8 cellular contexts compared by ENCODE assay signal in the genomic region with DNA sequence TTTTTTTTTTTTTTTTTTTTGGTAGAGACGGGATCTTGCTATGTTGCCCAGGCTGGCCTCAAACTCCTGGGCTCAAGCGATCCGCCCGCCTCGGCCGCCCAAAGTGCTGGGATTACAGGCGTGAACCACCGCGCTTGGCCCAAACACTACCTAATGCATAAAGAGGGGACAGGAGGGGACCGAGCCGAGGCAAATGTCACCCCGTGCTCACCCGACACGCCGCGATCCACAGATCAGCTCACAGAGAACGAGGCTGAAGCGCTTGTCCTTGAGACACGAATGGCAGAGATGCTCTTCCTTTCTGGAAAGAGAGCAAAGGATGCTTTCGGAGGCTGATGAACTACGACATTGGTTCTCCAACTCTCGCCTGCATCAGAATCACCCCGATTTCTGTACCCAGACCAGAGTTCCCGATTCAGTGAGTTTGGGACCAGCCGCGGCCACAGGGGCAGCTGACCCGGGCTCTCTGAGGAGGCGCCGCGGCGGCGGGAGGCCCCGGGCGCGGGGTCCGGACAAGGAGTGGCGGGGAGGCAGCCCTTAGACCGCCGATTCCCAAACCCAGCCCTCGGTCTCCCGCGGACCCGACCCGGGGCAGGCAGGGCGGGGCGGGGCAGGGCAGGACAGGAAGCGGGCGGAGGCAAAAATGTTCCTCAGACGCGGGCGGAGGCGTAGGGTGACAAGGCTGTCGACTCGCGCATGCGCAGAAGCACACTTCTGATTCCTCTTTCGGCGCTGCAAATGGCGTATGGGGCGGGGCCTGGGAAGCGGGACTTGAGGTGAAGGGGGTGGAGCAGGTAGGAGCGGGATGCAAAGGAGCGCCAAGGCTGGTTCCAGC. TPM values are rescaled to one million over a fixed set of nuclear protein-coding genes. Genes with fewer than 3 reads are reported as not detected.
DNase-seq lines count a peak whose midpoint lies in the region; ATAC-seq and TF ChIP-seq lines count a peak whose summit lies in the region.

A gene (minus strand): TSS at position 700 of the 835 bp plus-strand sequence. CDS start 4,719 bp downstream, outside the sequence.

- peaks cover 5% of the 10 kb centered on the region for H3K4me1 ChIP-seq in endocrine pancreas (ENCODE audit: control insufficient read depth, insufficient read depth, low read length)

- H3K27me3 Mint-ChIP-seq in activated CD8-positive, alpha-beta memory T cell treated with anti-CD3 and anti-CD28 coated beads, Interleukin-2, amount 10 ng/mL, durations not matched to agents 7 days and 5 days, result no peaks in the 10 kb centered on the region

- ATAC-seq in activated CD8-positive, alpha-beta memory T cell treated with anti-CD3 and anti-CD28 coated beads, Interleukin-2, amount 10 ng/mL, durations not matched to agents 7 days and 5 days, result peak; percentile 94

- H3K9ac ChIP-seq in endocrine pancreas (ENCODE audit: control insufficient read depth, insufficient read depth, low read length), result peak within 1 kb of the TSS; percentile 98

- H3K27me3 ChIP-seq in endocrine pancreas (ENCODE audit: control insufficient read depth, insufficient read depth, low read length), result no peaks in the 10 kb centered on the region

- DNase-seq in CMK (ENCODE audit: low read depth) (peak; percentile 96), GM20000 (ENCODE audit: low spot score) (peak; percentile 94), HS-5 (ENCODE audit: low read depth) (peak; percentile 97), NK-92 (lab: John Stamatoyannopoulos, UW; ENCODE audit: unreplicated experiment) (peak; percentile 92), mesenteric fat pad (ENCODE audit: low spot score) (peak; percentile 99)
- peak; percentile 99 for DNase-seq in activated CD8-positive, alpha-beta memory T cell treated with anti-CD3 and anti-CD28 coated beads, Interleukin-2, amount 10 ng/mL, durations not matched to agents 7 days and 5 days
- DNase-seq in stimulated activated CD8-positive, alpha-beta memory T cell treated with anti-CD3 and anti-CD28 coated beads, Interleukin-15, amount 100 ng/mL, for 1 hour (ENCODE audit: low read depth), result peak; percentile 97

- H3K9me3 Mint-ChIP-seq in activated CD8-positive, alpha-beta memory T cell treated with anti-CD3 and anti-CD28 coated beads, Interleukin-2, amount 10 ng/mL, durations not matched to agents 7 days and 5 days (ENCODE audit: low read depth), result peaks cover 5% of the 10 kb centered on the region

- H3K4me3 ChIP-seq in endocrine pancreas (ENCODE audit: control insufficient read depth, insufficient read depth, low read length), result peak within 1 kb of the TSS; percentile 84

- peak within 1 kb of the TSS; percentile 98 for H3K27ac Mint-ChIP-seq in activated CD8-positive, alpha-beta memory T cell treated with anti-CD3 and anti-CD28 coated beads, Interleukin-2, amount 10 ng/mL, durations not matched to agents 7 days and 5 days

- TF ChIP-seq CTCF in GM20000 (IDR thresholded peaks at IDR 0.05; ENCODE audit: extremely low read depth, missing control alignments), result no peak

- H3K4me3 Mint-ChIP-seq in activated CD8-positive, alpha-beta memory T cell treated with anti-CD3 and anti-CD28 coated beads, Interleukin-2, amount 10 ng/mL, durations not matched to agents 7 days and 5 days, result peak within 1 kb of the TSS; percentile 91

- peaks cover 20% of the 10 kb centered on the region for H3K36me3 Mint-ChIP-seq in activated CD8-positive, alpha-beta memory T cell treated with anti-CD3 and anti-CD28 coated beads, Interleukin-2, amount 10 ng/mL, durations not matched to agents 7 days and 5 days

- CTCF ChIA-PET in activated CD8-positive, alpha-beta memory T cell treated with anti-CD3 and anti-CD28 coated beads, Interleukin-2, amount 10 ng/mL, durations not matched to agents 7 days and 5 days (lab: Charles Lee), result interaction anchor here (1.1 to 1.2 kb wide), 2 partner anchors 24 to 126 kb away, joined by 3 read pairs; a partner anchor contains a TSS

- H3K9me3 ChIP-seq in endocrine pancreas (ENCODE audit: control insufficient read depth, low read length), result no peaks in the 10 kb centered on the region

- H3K4me1 Mint-ChIP-seq in activated CD8-positive, alpha-beta memory T cell treated with anti-CD3 and anti-CD28 coated beads, Interleukin-2, amount 10 ng/mL, durations not matched to agents 7 days and 5 days, result peaks cover 19% of the 10 kb centered on the region

- no peaks in the 10 kb centered on the region for H3K36me3 ChIP-seq in endocrine pancreas (ENCODE audit: control insufficient read depth, insufficient read depth, low read length)

RNA-seq across cellular contexts. Expression of the gene that starts here (rescaled TPM):
- total RNA-seq in activated CD8-positive, alpha-beta memory T cell treated with anti-CD3 and anti-CD28 coated beads, Interleukin-2, amount 10 ng/mL, durations not matched to agents 7 days and 5 days, result 1 to 10 TPM; 6.7 to 9.0 TPM
- total RNA-seq in mesenteric fat pad, result 3.6 TPM

Comparison
In these comparisons a context has a peak if more than half of its experiments do, and no peak if none do; other contexts are left out.
1. Peak in every context shown above with its lines: DNase-seq, ATAC-seq and H3K4me3 ChIP-seq.